Comparison of ENCODE assay signal across 19 cellular contexts in the genomic region with DNA sequence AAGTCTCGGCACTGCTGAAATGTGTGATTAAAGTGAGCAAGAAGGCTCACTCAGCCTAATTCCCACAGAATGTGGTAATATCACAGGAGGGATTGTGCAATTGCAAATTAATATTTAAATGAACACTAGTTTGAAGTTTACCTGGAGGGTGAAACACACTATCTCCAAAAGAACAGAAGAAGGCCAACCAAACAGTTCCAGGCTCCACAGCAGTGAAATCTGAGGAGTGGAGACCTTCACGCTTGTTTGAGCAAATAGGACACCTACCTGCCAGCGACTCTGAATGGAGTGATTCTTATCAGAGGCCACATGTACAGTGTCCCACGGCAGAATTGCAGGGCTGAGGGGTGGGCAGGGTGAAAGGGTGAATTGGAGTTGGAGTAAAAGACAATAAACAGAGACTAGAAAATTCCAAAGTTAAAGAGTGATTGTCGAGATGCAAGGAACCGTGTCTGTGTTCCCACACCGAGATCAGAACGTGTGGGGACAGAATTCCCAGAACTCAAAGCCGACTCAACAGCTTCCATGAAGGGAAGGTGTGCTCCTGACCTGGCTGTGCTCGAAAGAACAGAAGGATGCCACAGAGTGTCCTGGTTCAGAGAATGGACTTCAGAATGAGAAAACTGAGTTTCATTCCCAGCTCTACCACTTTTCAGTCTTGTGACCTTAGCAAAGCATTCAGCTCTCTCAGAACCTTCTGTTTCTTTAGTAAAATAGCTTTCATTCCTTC.
DNase-seq lines count a peak whose midpoint lies in the region; ATAC-seq and TF ChIP-seq lines count a peak whose summit lies in the region.
"Had no signal": no experiment of that assay in that cellular context is flagged by ENCODE, and none has a peak within 500 bp of the region (broad histone marks: within the 10 kb centered on the region; RNA-seq: fewer than 3 reads in every experiment).

No MANE protein-coding gene starts in this region.

- TF ChIP-seq CTCF in breast epithelium (IDR thresholded peaks at IDR 0.05): no peak
- TF ChIP-seq CTCF in MCF 10A (IDR thresholded peaks at IDR 0.05; ENCODE audit: unreplicated experiment): no peak
- no peak for TF ChIP-seq CTCF in nephron (IDR thresholded peaks at IDR 0.05; ENCODE audit: unreplicated experiment in 3 of 3)
- TF ChIP-seq CTCF in WERI-Rb-1 (IDR thresholded peaks at IDR 0.05; ENCODE audit: low read depth, low read length): no peak

- H3K4me1 ChIP-seq in breast epithelium (no peaks in the 10 kb centered on the region), right cardiac atrium (ENCODE audit: control insufficient read depth, insufficient read depth, low read length) (no peaks in the 10 kb centered on the region)
- H3K4me1 ChIP-seq: transverse colon had no signal

- intact Hi-C loops in breast epithelium (cut with DNase I; ENCODE audit: low total_unique reads) (no loop called here), MCF 10A (cut with micrococcal nuclease) (no loop called here), right cardiac atrium (cut with DNase I) (no loop called here)

- POLR2A ChIA-PET in MCF 10A (lab: Yijun Ruan, JAX): no interaction called here

- DNase-seq in breast epithelium (ENCODE audit: low spot score in 2 of 2) (no peak), MCF 10A (ENCODE audit: unreplicated experiment) (no peak), right cardiac atrium (no peak), medulla oblongata (ENCODE audit: extremely low spot score) (no peak), WERI-Rb-1 (no peak)
- DNase-seq: ACHN; MM.1S; NCI-H146; NCI-H345; SHP77 treated with DMSO at 0.1 percent for 48 hours; stimulated activated CD4-positive, alpha-beta T cell treated with anti-CD3 and anti-CD28 coated beads, Interleukin-1b, Interleukin-23, amount 100 ng/mL, for 48 hours; stimulated activated naive CD8-positive, alpha-beta T cell treated with anti-CD3 and anti-CD28 coated beads, Interleukin-15, Interleukin-2, amounts not matched to agents 100 U/mL and 50 U/mL, for 24 hours; transverse colon had no signal

- WGBS in right cardiac atrium: 78% methylated on average over 10 of the region's 10 CpGs

- no peaks in the 10 kb centered on the region for H3K36me3 Mint-ChIP-seq in MCF 10A (ENCODE audit: insufficient read depth, unreplicated experiment)
- H3K36me3 Mint-ChIP-seq in nephron (ENCODE audit: low read depth): no peaks in the 10 kb centered on the region
- H3K36me3 Mint-ChIP-seq: CD14-positive monocyte had no signal

- no peak overlapping the region for H3K4me3 Mint-ChIP-seq in MCF 10A (ENCODE audit: unreplicated experiment)
- peak overlapping the region in 1 of 3 experiments; percentile 21 for H3K4me3 Mint-ChIP-seq in nephron
- H3K4me3 Mint-ChIP-seq: T-helper 2 cell treated with Interferon-gamma antibody and Interleukin-4, amounts not matched to agents 5 μg/mL and 100 μg/mL, for 36 hours had no signal

- ATAC-seq in esophagus mucosa (peak; percentile 43), right cardiac atrium (no peak), HG02571 (IDR thresholded peaks at IDR 0.05; ENCODE audit: unreplicated experiment) (no peak)
- ATAC-seq: activated CD4-positive, CD25-positive, alpha-beta regulatory T cell treated with anti-CD3 and anti-CD28 coated beads, Interleukin-2, amount 50 U/mL, for 24 hours; stimulated activated naive CD8-positive, alpha-beta T cell treated with anti-CD3 and anti-CD28 coated beads, Interleukin-15, Interleukin-2, amounts not matched to agents 100 U/mL and 50 U/mL, for 24 hours had no signal

- no TSS peak for BruUV-seq in MCF 10A (replicated peaks; lab: Mats Ljungman, UMichigan)

- H3K27me3 ChIP-seq in breast epithelium: no peaks in the 10 kb centered on the region
- no peaks in the 10 kb centered on the region for H3K27me3 ChIP-seq in right cardiac atrium (ENCODE audit: control insufficient read depth, insufficient read depth)
- H3K27me3 ChIP-seq in WERI-Rb-1 (ENCODE audit: insufficient read depth, low read depth, severe bottlenecking): no peaks in the 10 kb centered on the region
- H3K27me3 ChIP-seq: transverse colon had no signal

- no peak overlapping the region for H3K27ac Mint-ChIP-seq in MCF 10A (ENCODE audit: low read depth, unreplicated experiment)
- peak overlapping the region; percentile 64 to 88 (median 84) for H3K27ac Mint-ChIP-seq in nephron
- H3K27ac Mint-ChIP-seq: T-helper 2 cell treated with Interferon-gamma antibody and Interleukin-4, amounts not matched to agents 5 μg/mL and 100 μg/mL, for 36 hours had no signal

- H3K9me3 Mint-ChIP-seq in MCF 10A (ENCODE audit: unreplicated experiment) (no peaks in the 10 kb centered on the region), nephron (no peaks in the 10 kb centered on the region)
- H3K9me3 Mint-ChIP-seq: CD14-positive monocyte; T-helper 2 cell treated with Interferon-gamma antibody and Interleukin-4, amounts not matched to agents 5 μg/mL and 100 μg/mL, for 36 hours had no signal

- CTCF ChIA-PET in MCF 10A (lab: Yijun Ruan, JAX): no interaction called here

- H3K27me3 Mint-ChIP-seq in MCF 10A (ENCODE audit: insufficient read depth, unreplicated experiment) (peaks cover 48% of the 10 kb centered on the region), nephron (ENCODE audit: low read depth) (no peaks in the 10 kb centered on the region)

- H3K4me1 Mint-ChIP-seq in MCF 10A (ENCODE audit: insufficient read depth, unreplicated experiment): no peaks in the 10 kb centered on the region
- peaks cover 36% of the 10 kb centered on the region for H3K4me1 Mint-ChIP-seq in nephron

- H3K4me3 ChIP-seq in breast epithelium (peak overlapping the region in 2 of 3 donors; percentile 4 to 38), right cardiac atrium (ENCODE audit: low read length) (no peak overlapping the region), WERI-Rb-1 (ENCODE audit: low read depth, low read length) (no peak overlapping the region)
- H3K4me3 ChIP-seq: transverse colon had no signal

- TF ChIP-seq POLR2A in breast epithelium (IDR thresholded peaks at IDR 0.05): no peak

- no peaks in the 10 kb centered on the region for H3K9me3 ChIP-seq in breast epithelium
- no peaks in the 10 kb centered on the region for H3K9me3 ChIP-seq in right cardiac atrium (ENCODE audit: control insufficient read depth, low read length)
- H3K9me3 ChIP-seq in WERI-Rb-1 (ENCODE audit: severe bottlenecking): no peaks in the 10 kb centered on the region
- H3K9me3 ChIP-seq: transverse colon had no signal

- H3K36me3 ChIP-seq in breast epithelium (no peaks in the 10 kb centered on the region), WERI-Rb-1 (no peaks in the 10 kb centered on the region)
- H3K36me3 ChIP-seq: transverse colon had no signal

- H3K27ac ChIP-seq in breast epithelium (peak overlapping the region; percentile 44 to 61), right cardiac atrium (ENCODE audit: low read length) (no peak overlapping the region), WERI-Rb-1 (no peak overlapping the region)
- H3K27ac ChIP-seq: transverse colon had no signal

Comparison
In these comparisons a context has a peak if more than half of its experiments do, and no peak if none do; other contexts are left out.
1. H3K27ac ChIP-seq: peak in breast epithelium (2 of 2); none in right cardiac atrium (single experiment) and WERI-Rb-1 (single experiment).
2. H3K4me3 ChIP-seq: peak in breast epithelium (2 of 3); none in right cardiac atrium (single experiment) and WERI-Rb-1 (single experiment).